ENCODE assay signal across 26 cellular contexts in genomic region chr22:38129021-38129420, GRCh38. TPM values are rescaled to one million over a fixed set of nuclear protein-coding genes. Genes with fewer than 3 reads are reported as not detected.
DNase-seq lines count a peak whose midpoint lies in the region; ATAC-seq, FAIRE-seq and TF ChIP-seq lines count a peak whose summit lies in the region.
"Had no signal": no experiment of that assay in that cellular context is flagged by ENCODE, and none has a peak within 500 bp of the region (broad histone marks: within the 10 kb centered on the region; RNA-seq: fewer than 3 reads in every experiment).

No MANE protein-coding gene starts in this region.

- TF ChIP-seq CTCF in kidney (IDR thresholded peaks at IDR 0.05; ENCODE audit: borderline replicate concordance, extremely low read depth, insufficient read depth) (no peak), nephron progenitor cell (IDR thresholded peaks at IDR 0.05) (no peak), smooth muscle cell (IDR thresholded peaks at IDR 0.05; ENCODE audit: borderline replicate concordance, insufficient read depth, poor library complexity, severe bottlenecking) (no peak)

- no peak overlapping the region for H3K27ac ChIP-seq in BLaER1
- no peak overlapping the region for H3K27ac ChIP-seq in kidney (ENCODE audit: low read depth in 2 of 2, low read length in 2 of 2)
- no peak overlapping the region for H3K27ac ChIP-seq in smooth muscle cell (ENCODE audit: low read depth)
- H3K27ac ChIP-seq: A549, C4-2B, GM23248 had no signal

- H3K4me2 ChIP-seq in BLaER1, result peak overlapping the region; percentile 92; the same call in 1 of the 2 replicates
- H3K4me2 ChIP-seq in smooth muscle cell, result no peak overlapping the region
- H3K4me2 ChIP-seq: A549 had no signal

- peaks cover 18% of the 10 kb centered on the region for H3K4me1 Mint-ChIP-seq in nephron progenitor cell
- H3K4me1 Mint-ChIP-seq: CD4-positive, CD25-positive, alpha-beta regulatory T cell had no signal

- no peaks in the 10 kb centered on the region for H3K27me3 Mint-ChIP-seq in nephron progenitor cell (ENCODE audit: low read depth, poor library complexity)
- H3K27me3 Mint-ChIP-seq: CD4-positive, CD25-positive, alpha-beta regulatory T cell had no signal

- peak; percentile 6 for ATAC-seq in sciatic nerve
- no peak for ATAC-seq in HG02678 (IDR thresholded peaks at IDR 0.05; ENCODE audit: unreplicated experiment)
- ATAC-seq: A549; CD8-positive, alpha-beta T cell; GM12878; HCT116 had no signal

- H3K4me3 Mint-ChIP-seq in nephron progenitor cell, result no peak overlapping the region
- H3K4me3 Mint-ChIP-seq: CD4-positive, CD25-positive, alpha-beta regulatory T cell; CD8-positive, alpha-beta T cell; H9; HFFc6 had no signal

- intact Hi-C loops in kidney (cut with DNase I) (no loop called here), sciatic nerve (cut with DNase I) (no loop called here)

- peak; percentile 18 for DNase-seq in H7
- DNase-seq in kidney, result peak; percentile 35
- no peak for DNase-seq in sciatic nerve (ENCODE audit: low spot score)
- DNase-seq in nephron progenitor cell, result no peak
- DNase-seq in smooth muscle cell (lab: John Stamatoyannopoulos, UW; ENCODE audit: unreplicated experiment), result no peak
- DNase-seq in AML-193 (lab: John Stamatoyannopoulos, UW), result no peak
- DNase-seq: ACHN; Caco-2; CD4-positive, CD25-positive, alpha-beta regulatory T cell; CD8-positive, alpha-beta T cell; DMS 273 treated with DMSO at 0.1 percent for 48 hours; DMS79; EL; GDM1; GM23248; H9; HFFc6 had no signal

- H2AFZ ChIP-seq in smooth muscle cell (ENCODE audit: low read depth), result no peak overlapping the region
- H2AFZ ChIP-seq: GM23248 had no signal

- no peaks in the 10 kb centered on the region for H3K27me3 ChIP-seq in BLaER1
- H3K27me3 ChIP-seq in H7 (ENCODE audit: control insufficient read depth, insufficient read depth, low read length), result no peaks in the 10 kb centered on the region
- H3K27me3 ChIP-seq in smooth muscle cell (ENCODE audit: low read depth), result no peaks in the 10 kb centered on the region

- H3K4me1 ChIP-seq in BLaER1 (peaks cover 58% of the 10 kb centered on the region), kidney (ENCODE audit: control insufficient read depth in 1 of 2, insufficient read depth in 1 of 2, low read depth in 1 of 2, low read length in 2 of 2) (no peaks in the 10 kb centered on the region), smooth muscle cell (ENCODE audit: low read depth) (no peaks in the 10 kb centered on the region)
- H3K4me1 ChIP-seq: A549, Caco-2 had no signal

- no peak overlapping the region for H3K4me3 ChIP-seq in BLaER1
- H3K4me3 ChIP-seq in H7 (ENCODE audit: insufficient read depth, low read depth, low read length), result no peak overlapping the region
- H3K4me3 ChIP-seq in kidney (ENCODE audit: low read length in 2 of 2), result no peak overlapping the region
- no peak overlapping the region for H3K4me3 ChIP-seq in smooth muscle cell
- H3K4me3 ChIP-seq: A549, GM12878, GM23248 had no signal

- H3K36me3 ChIP-seq in BLaER1 (peaks cover 60% of the 10 kb centered on the region), H7 (replicated peaks; ENCODE audit: control insufficient read depth, insufficient read depth, low read length) (no peaks in the 10 kb centered on the region; the same call in 1 of the 2 replicates), kidney (ENCODE audit: control insufficient read depth in 1 of 2, insufficient read depth in 2 of 2, low read length in 2 of 2) (peaks cover 5 to 21% of the 10 kb centered on the region in 2 donors), smooth muscle cell (ENCODE audit: low read depth) (no peaks in the 10 kb centered on the region)

- no peaks in the 10 kb centered on the region for H3K79me2 ChIP-seq in smooth muscle cell (ENCODE audit: low read depth)

- WGBS in smooth muscle cell (ENCODE audit: low lambda C conversion rate), result 92% methylated on average over 10 of the region's 10 CpGs

- no peaks in the 10 kb centered on the region; the same call in 1 of the 2 replicates for H4K20me1 ChIP-seq in BLaER1
- H4K20me1 ChIP-seq in smooth muscle cell (ENCODE audit: low read depth), result no peaks in the 10 kb centered on the region

- peaks cover 5% of the 10 kb centered on the region for H3K36me3 Mint-ChIP-seq in nephron progenitor cell (ENCODE audit: low read depth)

- no peak overlapping the region for H3K27ac Mint-ChIP-seq in nephron progenitor cell
- H3K27ac Mint-ChIP-seq: CD4-positive, CD25-positive, alpha-beta regulatory T cell; CD8-positive, alpha-beta T cell; HFFc6 had no signal

- no peak for FAIRE-seq in kidney (lab: Jason Lieb, UNC)
- FAIRE-seq: A549, D721Med, GM12878, GM19239, H1 had no signal

- H3K9me3 ChIP-seq in BLaER1 (no peaks in the 10 kb centered on the region), kidney (ENCODE audit: control insufficient read depth in 1 of 2, low read length in 2 of 2) (no peaks in the 10 kb centered on the region), smooth muscle cell (replicated peaks; ENCODE audit: low read depth) (no peaks in the 10 kb centered on the region)
- H3K9me3 ChIP-seq: A549, Caco-2 had no signal

- H3K9ac ChIP-seq in BLaER1 (no peak overlapping the region), kidney (ENCODE audit: low read length in 2 of 2) (no peak overlapping the region), smooth muscle cell (ENCODE audit: low read depth) (no peak overlapping the region)
- H3K9ac ChIP-seq: GM23248 had no signal

- no peaks in the 10 kb centered on the region for H3F3A ChIP-seq in smooth muscle cell (ENCODE audit: low read depth)

- no peaks in the 10 kb centered on the region for H3K9me3 Mint-ChIP-seq in nephron progenitor cell
- H3K9me3 Mint-ChIP-seq: CD4-positive, CD25-positive, alpha-beta regulatory T cell; CD8-positive, alpha-beta T cell; H9; HFFc6 had no signal

RNA-seq across cellular contexts. Expression of gene BAIAP2L2, which starts 18.5 kb away (rescaled TPM):
- 1.0 and 2.7 TPM in 2 replicates for total RNA-seq in H7 (2014; rRNA removed; shearing (Covaris generic))
- total RNA-seq in kidney (9.7 TPM), sciatic nerve (1.6 TPM), smooth muscle cell (0.13 and 0.31 TPM in 2 replicates)
- polyA plus RNA-seq in kidney (ENCODE audit: insufficient read depth, low read depth, low replicate concordance) (27.8 TPM), smooth muscle cell (0.67 and 1.3 TPM in 2 replicates)
- polyA plus RNA-seq: CD4-positive, CD25-positive, alpha-beta regulatory T cell had no signal

RNA-seq across cellular contexts. Expression of gene SLC16A8, which starts 45.0 kb away (rescaled TPM):
- not detected in 2 replicates for total RNA-seq in H7 (2014; rRNA removed; shearing (Covaris generic))
- total RNA-seq in kidney (0.31 TPM), sciatic nerve (1.7 TPM), smooth muscle cell (0.09 TPM in 1 of 2 replicates, not detected in the other)
- polyA plus RNA-seq in kidney (ENCODE audit: insufficient read depth, low read depth, low replicate concordance) (0.92 TPM), smooth muscle cell (0.93 and 1.4 TPM in 2 replicates)
- total RNA-seq: Caco-2; CD4-positive, CD25-positive, alpha-beta regulatory T cell; CD8-positive, alpha-beta T cell; GM12878; H1; HFFc6 had no signal
- polyA plus RNA-seq: A549; CD4-positive, CD25-positive, alpha-beta regulatory T cell; GM12878 had no signal

RNA-seq across cellular contexts. Expression of gene PLA2G6, which starts 52.6 kb away (rescaled TPM):
- 23.4 and 49.6 TPM in 2 replicates for total RNA-seq in H7 (2014; rRNA removed; shearing (Covaris generic))
- total RNA-seq in kidney, result 61.6 TPM
- polyA plus RNA-seq in kidney (ENCODE audit: insufficient read depth, low read depth, low replicate concordance), result 26.6 TPM
- total RNA-seq in sciatic nerve, result 53.7 TPM
- 6.1 and 19.4 TPM in 2 replicates for total RNA-seq in smooth muscle cell
- polyA plus RNA-seq in smooth muscle cell, result 8.6 and 8.9 TPM in 2 replicates

Comparison
In these comparisons a context has a peak if more than half of its experiments do, and no peak if none do; other contexts are left out.
1. DNase-seq: peak in H7 (single experiment) and kidney (single experiment); none in sciatic nerve (single experiment), nephron progenitor cell (single experiment), smooth muscle cell (single experiment) and AML-193 (0 of 2).